9 cellular contexts compared by ENCODE assay signal in genomic region chr7:112930787-112931186, GRCh38.
A peak's percentile ranks its signal among the peaks of the same experiment; 100 is the strongest.
DNase-seq lines count a peak whose midpoint lies in the region; ATAC-seq and TF ChIP-seq lines count a peak whose summit lies in the region.
"Had no signal": no experiment of that assay in that cellular context is flagged by ENCODE, and none has a peak within 500 bp of the region (broad histone marks: within the 10 kb centered on the region; RNA-seq: fewer than 3 reads in every experiment).

No MANE protein-coding gene starts in this region.

- peaks cover 7% of the 10 kb centered on the region for H3K36me3 Mint-ChIP-seq in T-helper 2 cell treated with Interferon-gamma antibody and Interleukin-4, amounts not matched to agents 5 μg/mL and 100 μg/mL, for 36 hours (ENCODE audit: low read depth)

- no peak for ATAC-seq in HG02938 (IDR thresholded peaks at IDR 0.05; ENCODE audit: unreplicated experiment)

- H3K27me3 ChIP-seq in suprapubic skin = no peaks in the 10 kb centered on the region

- H3K4me1 ChIP-seq in suprapubic skin = peaks cover 5% of the 10 kb centered on the region

- no peak overlapping the region for H3K27ac Mint-ChIP-seq in T-helper 2 cell treated with Interferon-gamma antibody and Interleukin-4, amounts not matched to agents 5 μg/mL and 100 μg/mL, for 36 hours

- no peak for TF ChIP-seq CTCF in suprapubic skin (IDR thresholded peaks at IDR 0.05)

- H3K27ac ChIP-seq in suprapubic skin = no peak overlapping the region

- H3K27me3 Mint-ChIP-seq in T-helper 2 cell treated with Interferon-gamma antibody and Interleukin-4, amounts not matched to agents 5 μg/mL and 100 μg/mL, for 36 hours (ENCODE audit: low read depth) = no peaks in the 10 kb centered on the region

- H3K4me3 ChIP-seq in suprapubic skin = no peak overlapping the region

- no peak for TF ChIP-seq EP300 in suprapubic skin (IDR thresholded peaks at IDR 0.05)

- WGBS in suprapubic skin = 59% methylated on average over 2 of the region's 2 CpGs

- no peaks in the 10 kb centered on the region for H3K36me3 ChIP-seq in suprapubic skin

- H3K4me3 Mint-ChIP-seq in T-helper 2 cell treated with Interferon-gamma antibody and Interleukin-4, amounts not matched to agents 5 μg/mL and 100 μg/mL, for 36 hours = no peak overlapping the region

- H3K9me3 Mint-ChIP-seq in T-helper 2 cell treated with Interferon-gamma antibody and Interleukin-4, amounts not matched to agents 5 μg/mL and 100 μg/mL, for 36 hours = no peaks in the 10 kb centered on the region

- TF ChIP-seq POLR2A in suprapubic skin (IDR thresholded peaks at IDR 0.05) = no peak

- H3K9me3 ChIP-seq in suprapubic skin = no peaks in the 10 kb centered on the region

- DNase-seq in GF-D8 (lab: John Stamatoyannopoulos, UW) (peak; percentile 68), NOMO-1 treated with DMSO at 0.1 percent for 48 hours (lab: John Stamatoyannopoulos, UW; ENCODE audit: unreplicated experiment) (peak; percentile 62), epidermal melanocyte (ENCODE audit: insufficient read length, low spot score) (peak; percentile 84), occipital lobe (lab: John Stamatoyannopoulos, UW) (peak; percentile 1), suprapubic skin (ENCODE audit: low spot score in 2 of 2) (no peak)
- DNase-seq in T-helper 2 cell treated with Interferon-gamma antibody and Interleukin-4, amounts not matched to agents 5 μg/mL and 100 μg/mL, for 36 hours (ENCODE audit: low spot score) = no peak
- no peak for DNase-seq in stimulated activated CD8-positive, alpha-beta memory T cell treated with anti-CD3 and anti-CD28 coated beads, Interleukin-4, amount 100 ng/mL, for 48 hours
- DNase-seq: activated CD4-positive, alpha-beta T cell treated with anti-CD3 and anti-CD28 coated beads for 48 hours had no signal

- H3K4me1 Mint-ChIP-seq in T-helper 2 cell treated with Interferon-gamma antibody and Interleukin-4, amounts not matched to agents 5 μg/mL and 100 μg/mL, for 36 hours (ENCODE audit: low read depth) = peaks cover 2% of the 10 kb centered on the region

Comparison
In these comparisons a context has a peak if more than half of its experiments do, and no peak if none do; other contexts are left out.
1. DNase-seq: peak in GF-D8 (single experiment), NOMO-1 treated with DMSO at 0.1 percent for 48 hours (single experiment), epidermal melanocyte (single experiment) and occipital lobe (single experiment); none in T-helper 2 cell treated with Interferon-gamma antibody and Interleukin-4, amounts not matched to agents 5 μg/mL and 100 μg/mL, for 36 hours (single experiment), suprapubic skin (0 of 2) and stimulated activated CD8-positive, alpha-beta memory T cell treated with anti-CD3 and anti-CD28 coated beads, Interleukin-4, amount 100 ng/mL, for 48 hours (single experiment).